Comparison of ENCODE assay signal across 1 cellular context in genomic region chr6:166351715-166352285, GRCh38.
A peak's percentile ranks its signal among the peaks of the same experiment; 100 is the strongest.
TF ChIP-seq lines count a peak whose summit lies in the region.

No MANE protein-coding gene starts in this region.

TF ChIP-seq in HepG2, 621 proteins besides CTCF, POLR2A, EP300 and RAD21 (continued from another document and continues in another):
- TF ChIP-seq, protein P1, sequence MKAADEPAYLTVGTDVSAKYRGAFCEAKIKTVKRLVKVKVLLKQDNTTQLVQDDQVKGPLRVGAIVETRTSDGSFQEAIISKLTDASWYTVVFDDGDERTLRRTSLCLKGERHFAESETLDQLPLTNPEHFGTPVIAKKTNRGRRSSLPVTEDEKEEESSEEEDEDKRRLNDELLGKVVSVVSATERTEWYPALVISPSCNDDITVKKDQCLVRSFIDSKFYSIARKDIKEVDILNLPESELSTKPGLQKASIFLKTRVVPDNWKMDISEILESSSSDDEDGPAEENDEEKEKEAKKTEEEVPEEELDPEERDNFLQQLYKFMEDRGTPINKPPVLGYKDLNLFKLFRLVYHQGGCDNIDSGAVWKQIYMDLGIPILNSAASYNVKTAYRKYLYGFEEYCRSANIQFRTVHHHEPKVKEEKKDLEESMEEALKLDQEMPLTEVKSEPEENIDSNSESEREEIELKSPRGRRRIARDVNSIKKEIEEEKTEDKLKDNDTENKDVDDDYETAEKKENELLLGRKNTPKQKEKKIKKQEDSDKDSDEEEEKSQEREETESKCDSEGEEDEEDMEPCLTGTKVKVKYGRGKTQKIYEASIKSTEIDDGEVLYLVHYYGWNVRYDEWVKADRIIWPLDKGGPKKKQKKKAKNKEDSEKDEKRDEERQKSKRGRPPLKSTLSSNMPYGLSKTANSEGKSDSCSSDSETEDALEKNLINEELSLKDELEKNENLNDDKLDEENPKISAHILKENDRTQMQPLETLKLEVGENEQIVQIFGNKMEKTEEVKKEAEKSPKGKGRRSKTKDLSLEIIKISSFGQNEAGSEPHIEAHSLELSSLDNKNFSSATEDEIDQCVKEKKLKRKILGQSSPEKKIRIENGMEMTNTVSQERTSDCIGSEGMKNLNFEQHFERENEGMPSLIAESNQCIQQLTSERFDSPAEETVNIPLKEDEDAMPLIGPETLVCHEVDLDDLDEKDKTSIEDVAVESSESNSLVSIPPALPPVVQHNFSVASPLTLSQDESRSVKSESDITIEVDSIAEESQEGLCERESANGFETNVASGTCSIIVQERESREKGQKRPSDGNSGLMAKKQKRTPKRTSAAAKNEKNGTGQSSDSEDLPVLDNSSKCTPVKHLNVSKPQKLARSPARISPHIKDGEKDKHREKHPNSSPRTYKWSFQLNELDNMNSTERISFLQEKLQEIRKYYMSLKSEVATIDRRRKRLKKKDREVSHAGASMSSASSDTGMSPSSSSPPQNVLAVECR (CRISPR knock-in tag; IDR thresholded peaks at IDR 0.05; ENCODE audit: borderline replicate concordance): peak; percentile 42; the same call in 1 of the 2 replicates
- peak; percentile 49; the same call in 1 of the 2 replicates for TF ChIP-seq ZNF136 (CRISPR knock-in tag; IDR thresholded peaks at IDR 0.05; ENCODE audit: low read depth)
- peak; percentile 55; the same call in 1 of the 2 replicates for TF ChIP-seq MIER3 (CRISPR knock-in tag; IDR thresholded peaks at IDR 0.05; ENCODE audit: borderline replicate concordance)
- peak; percentile 56; the same call in 1 of the 2 replicates for TF ChIP-seq MBD4 (IDR thresholded peaks at IDR 0.05; ENCODE audit: borderline replicate concordance, low read length)
- peak; percentile 52; the same call in 1 of the 2 replicates for TF ChIP-seq BCL6 (CRISPR knock-in tag; IDR thresholded peaks at IDR 0.05)
- peak; percentile 95 for TF ChIP-seq TFAP4 (IDR thresholded peaks at IDR 0.05; ENCODE audit: borderline replicate concordance, low read depth)
- TF ChIP-seq ZNF790 (CRISPR knock-in tag; IDR thresholded peaks at IDR 0.05; ENCODE audit: borderline replicate concordance): no peak
- 0 out of 2 replicates have a peak, but pooled peaks have one; percentile 25 for TF ChIP-seq ZBTB39 (CRISPR knock-in tag; IDR thresholded peaks at IDR 0.05)
- TF ChIP-seq FOXA1 (IDR thresholded peaks at IDR 0.05): peak; percentile 73
- TF ChIP-seq FOXA1 (CRISPR knock-in tag; IDR thresholded peaks at IDR 0.05): peak; percentile 47; the same call in 1 of the 2 replicates
- no peak for TF ChIP-seq RARG (CRISPR knock-in tag; IDR thresholded peaks at IDR 0.05; ENCODE audit: low read depth)
- TF ChIP-seq, protein P2, sequence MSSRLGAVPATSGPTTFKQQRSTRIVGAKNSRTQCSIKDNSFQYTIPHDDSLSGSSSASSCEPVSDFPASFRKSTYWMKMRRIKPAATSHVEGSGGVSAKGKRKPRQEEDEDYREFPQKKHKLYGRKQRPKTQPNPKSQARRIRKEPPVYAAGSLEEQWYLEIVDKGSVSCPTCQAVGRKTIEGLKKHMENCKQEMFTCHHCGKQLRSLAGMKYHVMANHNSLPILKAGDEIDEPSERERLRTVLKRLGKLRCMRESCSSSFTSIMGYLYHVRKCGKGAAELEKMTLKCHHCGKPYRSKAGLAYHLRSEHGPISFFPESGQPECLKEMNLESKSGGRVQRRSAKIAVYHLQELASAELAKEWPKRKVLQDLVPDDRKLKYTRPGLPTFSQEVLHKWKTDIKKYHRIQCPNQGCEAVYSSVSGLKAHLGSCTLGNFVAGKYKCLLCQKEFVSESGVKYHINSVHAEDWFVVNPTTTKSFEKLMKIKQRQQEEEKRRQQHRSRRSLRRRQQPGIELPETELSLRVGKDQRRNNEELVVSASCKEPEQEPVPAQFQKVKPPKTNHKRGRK (CRISPR knock-in tag; IDR thresholded peaks at IDR 0.05): no peak
- TF ChIP-seq, protein P3, sequence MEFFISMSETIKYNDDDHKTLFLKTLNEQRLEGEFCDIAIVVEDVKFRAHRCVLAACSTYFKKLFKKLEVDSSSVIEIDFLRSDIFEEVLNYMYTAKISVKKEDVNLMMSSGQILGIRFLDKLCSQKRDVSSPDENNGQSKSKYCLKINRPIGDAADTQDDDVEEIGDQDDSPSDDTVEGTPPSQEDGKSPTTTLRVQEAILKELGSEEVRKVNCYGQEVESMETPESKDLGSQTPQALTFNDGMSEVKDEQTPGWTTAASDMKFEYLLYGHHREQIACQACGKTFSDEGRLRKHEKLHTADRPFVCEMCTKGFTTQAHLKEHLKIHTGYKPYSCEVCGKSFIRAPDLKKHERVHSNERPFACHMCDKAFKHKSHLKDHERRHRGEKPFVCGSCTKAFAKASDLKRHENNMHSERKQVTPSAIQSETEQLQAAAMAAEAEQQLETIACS (CRISPR knock-in tag; IDR thresholded peaks at IDR 0.05): no peak
- peak; percentile 67 for TF ChIP-seq GATAD2A (CRISPR knock-in tag; IDR thresholded peaks at IDR 0.05)
- no peak for TF ChIP-seq NR0B2 (CRISPR knock-in tag; IDR thresholded peaks at IDR 0.05)
- TF ChIP-seq, protein P4, sequence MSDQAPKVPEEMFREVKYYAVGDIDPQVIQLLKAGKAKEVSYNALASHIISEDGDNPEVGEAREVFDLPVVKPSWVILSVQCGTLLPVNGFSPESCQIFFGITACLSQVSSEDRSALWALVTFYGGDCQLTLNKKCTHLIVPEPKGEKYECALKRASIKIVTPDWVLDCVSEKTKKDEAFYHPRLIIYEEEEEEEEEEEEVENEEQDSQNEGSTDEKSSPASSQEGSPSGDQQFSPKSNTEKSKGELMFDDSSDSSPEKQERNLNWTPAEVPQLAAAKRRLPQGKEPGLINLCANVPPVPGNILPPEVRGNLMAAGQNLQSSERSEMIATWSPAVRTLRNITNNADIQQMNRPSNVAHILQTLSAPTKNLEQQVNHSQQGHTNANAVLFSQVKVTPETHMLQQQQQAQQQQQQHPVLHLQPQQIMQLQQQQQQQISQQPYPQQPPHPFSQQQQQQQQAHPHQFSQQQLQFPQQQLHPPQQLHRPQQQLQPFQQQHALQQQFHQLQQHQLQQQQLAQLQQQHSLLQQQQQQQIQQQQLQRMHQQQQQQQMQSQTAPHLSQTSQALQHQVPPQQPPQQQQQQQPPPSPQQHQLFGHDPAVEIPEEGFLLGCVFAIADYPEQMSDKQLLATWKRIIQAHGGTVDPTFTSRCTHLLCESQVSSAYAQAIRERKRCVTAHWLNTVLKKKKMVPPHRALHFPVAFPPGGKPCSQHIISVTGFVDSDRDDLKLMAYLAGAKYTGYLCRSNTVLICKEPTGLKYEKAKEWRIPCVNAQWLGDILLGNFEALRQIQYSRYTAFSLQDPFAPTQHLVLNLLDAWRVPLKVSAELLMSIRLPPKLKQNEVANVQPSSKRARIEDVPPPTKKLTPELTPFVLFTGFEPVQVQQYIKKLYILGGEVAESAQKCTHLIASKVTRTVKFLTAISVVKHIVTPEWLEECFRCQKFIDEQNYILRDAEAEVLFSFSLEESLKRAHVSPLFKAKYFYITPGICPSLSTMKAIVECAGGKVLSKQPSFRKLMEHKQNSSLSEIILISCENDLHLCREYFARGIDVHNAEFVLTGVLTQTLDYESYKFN (CRISPR knock-in tag; conservative IDR thresholded peaks at IDR 0.05): peak; percentile 78
- 0 out of 2 replicates have a peak, but pooled peaks have one; percentile 2 for TF ChIP-seq ZNF343 (CRISPR knock-in tag; IDR thresholded peaks at IDR 0.05)
- TF ChIP-seq RERE (CRISPR knock-in tag; IDR thresholded peaks at IDR 0.05; ENCODE audit: low read depth): peak; percentile 55; the same call in 1 of the 2 replicates
- TF ChIP-seq NCOA5 (CRISPR knock-in tag; IDR thresholded peaks at IDR 0.05): no peak
- peak; percentile 37 for TF ChIP-seq ASH2L (IDR thresholded peaks at IDR 0.05; ENCODE audit: insufficient read length, low read depth, low read length)
- no peak for TF ChIP-seq LCORL (IDR thresholded peaks at IDR 0.05)
- TF ChIP-seq LCORL (CRISPR knock-in tag; IDR thresholded peaks at IDR 0.05): peak; percentile 43; the same call in 1 of the 2 replicates
- TF ChIP-seq TIGD3 (CRISPR knock-in tag; IDR thresholded peaks at IDR 0.05; ENCODE audit: borderline replicate concordance): no peak
- no peak for TF ChIP-seq HES4 (CRISPR knock-in tag; IDR thresholded peaks at IDR 0.05; ENCODE audit: borderline replicate concordance)
- no peak for TF ChIP-seq TEAD2 (CRISPR knock-in tag; IDR thresholded peaks at IDR 0.05)
- no peak for TF ChIP-seq MTA3 (CRISPR knock-in tag; IDR thresholded peaks at IDR 0.05)
- TF ChIP-seq SOX5 (CRISPR knock-in tag; IDR thresholded peaks at IDR 0.05; ENCODE audit: borderline replicate concordance): peak; percentile 40; the same call in 1 of the 2 replicates
- no peak for TF ChIP-seq ZNF256 (CRISPR knock-in tag; conservative IDR thresholded peaks at IDR 0.05)
- TF ChIP-seq SOX6 (IDR thresholded peaks at IDR 0.05): no peak
- peak; percentile 72 for TF ChIP-seq SOX6 (CRISPR knock-in tag; IDR thresholded peaks at IDR 0.05)
- TF ChIP-seq MAFG (CRISPR knock-in tag; IDR thresholded peaks at IDR 0.05): no peak
- TF ChIP-seq POLR2AphosphoS5 (IDR thresholded peaks at IDR 0.05; ENCODE audit: low read depth, low read length): peak; percentile 44; the same call in 1 of the 2 replicates
- TF ChIP-seq PLRG1 (conservative IDR thresholded peaks at IDR 0.05): no peak
- no peak for TF ChIP-seq ZBTB20 (CRISPR knock-in tag; IDR thresholded peaks at IDR 0.05; ENCODE audit: borderline replicate concordance, low read depth)
- TF ChIP-seq ZSCAN29 (CRISPR knock-in tag; conservative IDR thresholded peaks at IDR 0.05): no peak
- peak; percentile 78 for TF ChIP-seq POGZ (CRISPR knock-in tag; IDR thresholded peaks at IDR 0.05)
- peak; percentile 40; the same call in 1 of the 2 replicates for TF ChIP-seq ZNF816 (CRISPR knock-in tag; IDR thresholded peaks at IDR 0.05; ENCODE audit: borderline replicate concordance)
- TF ChIP-seq MXI1 (IDR thresholded peaks at IDR 0.05; ENCODE audit: borderline replicate concordance, low read depth, low read length): no peak
- TF ChIP-seq ZMAT3 (CRISPR knock-in tag; conservative IDR thresholded peaks at IDR 0.05): 0 out of 2 replicates have a peak, but pooled peaks have one; percentile 53
- TF ChIP-seq ZBTB38 (CRISPR knock-in tag; IDR thresholded peaks at IDR 0.05): peak; percentile 59; the same call in 1 of the 2 replicates
- TF ChIP-seq TCF7 (IDR thresholded peaks at IDR 0.05; ENCODE audit: low read depth): peak; percentile 68
